8 cellular contexts compared by ENCODE assay signal in genomic region chr1:35568975-35569395, GRCh38. TPM values are rescaled to one million over a fixed set of nuclear protein-coding genes. Genes with fewer than 3 reads are reported as not detected.
A peak's percentile ranks its signal among the peaks of the same experiment; 100 is the strongest.
DNase-seq lines count a peak whose midpoint lies in the region; ATAC-seq and TF ChIP-seq lines count a peak whose summit lies in the region.

No MANE protein-coding gene starts in this region.

- peaks cover 0 to 10% (median 3%) of the 10 kb centered on the region in 5 donors for H3K36me3 Mint-ChIP-seq in naive thymus-derived CD4-positive, alpha-beta T cell

- H3K4me1 Mint-ChIP-seq in naive thymus-derived CD4-positive, alpha-beta T cell: peaks cover 11 to 28% (median 19%) of the 10 kb centered on the region in 7 donors

- in situ Hi-C loops in Caki2 (cut with HindIII; ENCODE audit: low pct_unique_long_range_greater_than_20kb, low sequenced_read_pairs): no loop called here

- TF ChIP-seq EP300 in esophagus muscularis mucosa (IDR thresholded peaks at IDR 0.05): no peak

- H3K27ac ChIP-seq in OCI-LY1 (ENCODE audit: low read depth, low read length, poor library complexity, severe bottlenecking) (no peak overlapping the region), esophagus muscularis mucosa (replicated peaks in 1 of 4) (no peak overlapping the region), thoracic aorta (no peak overlapping the region)
- H3K27ac ChIP-seq in naive thymus-derived CD4-positive, alpha-beta T cell (ENCODE audit: low read depth, low read length): no peak overlapping the region

- TF ChIP-seq POLR2A in esophagus muscularis mucosa (IDR thresholded peaks at IDR 0.05; ENCODE audit: low read depth): no peak

- no peak overlapping the region for H2AFZ ChIP-seq in OCI-LY1 (ENCODE audit: low read length)

- H3K4me3 Mint-ChIP-seq in naive thymus-derived CD4-positive, alpha-beta T cell: no peak overlapping the region

- CTCF ChIA-PET in naive thymus-derived CD4-positive, alpha-beta T cell (lab: Charles Lee): interaction anchor here (0.6 to 5.7 kb wide), 24 partner anchors 9 to 552 kb away, joined by 3 to 97 read pairs (median 4); partner anchors contain the start of genes C1orf216, CLSPN, KIAA0319L and NCDN

- no peaks in the 10 kb centered on the region; the same call in 1 of the 2 replicates for H3K27me3 ChIP-seq in OCI-LY1 (ENCODE audit: insufficient read depth, low read length)
- peaks cover 0 to 47% (median 15%) of the 10 kb centered on the region in 4 donors for H3K27me3 ChIP-seq in esophagus muscularis mucosa
- no peaks in the 10 kb centered on the region for H3K27me3 ChIP-seq in naive thymus-derived CD4-positive, alpha-beta T cell (ENCODE audit: control insufficient read depth in 2 of 2, insufficient read depth in 2 of 2, low read length in 2 of 2)
- H3K27me3 ChIP-seq in thoracic aorta (replicated peaks; ENCODE audit: insufficient read depth): no peaks in the 10 kb centered on the region

- intact Hi-C loops in esophagus muscularis mucosa (cut with DNase I): loop anchor here (2.0 kb wide), 1 partner anchor 158 kb away; no protein-coding TSS in a partner anchor
- intact Hi-C loops in naive thymus-derived CD4-positive, alpha-beta T cell (cut with micrococcal nuclease): loop anchor here (1.0 kb wide), 4 partner anchors 146 to 205 kb away; no protein-coding TSS in a partner anchor

- POLR2A ChIA-PET in naive thymus-derived CD4-positive, alpha-beta T cell (lab: Charles Lee): interaction anchor here (1.0 to 2.0 kb wide), 3 partner anchors 118 to 158 kb away, joined by 3 to 8 read pairs (median 5); no protein-coding TSS in a partner anchor

- H4K20me1 ChIP-seq in OCI-LY1 (ENCODE audit: insufficient read depth, low read length): no peaks in the 10 kb centered on the region

- whole genome bisulfite sequencing in esophagus muscularis mucosa: 17% methylated on average over 4 of the region's 4 CpGs

- DNase-seq in Caki2 (ENCODE audit: low read depth) (peak; percentile 54), HS-5 (ENCODE audit: low read depth) (peak; percentile 44), activated T-cell treated with anti-CD3 and anti-CD28 coated beads for 4 hours (peak; percentile 60), esophagus muscularis mucosa (ENCODE audit: extremely low spot score) (no peak), thoracic aorta (ENCODE audit: low spot score) (no peak)
- DNase-seq in naive thymus-derived CD4-positive, alpha-beta T cell: peak in 7 of 9 donors; percentile 48 to 72 (median 62)

- no peaks in the 10 kb centered on the region for H3K79me2 ChIP-seq in OCI-LY1 (ENCODE audit: insufficient read depth, low read length)

- H3K36me3 ChIP-seq in OCI-LY1 (ENCODE audit: insufficient read depth, low read length) (peaks cover 7% of the 10 kb centered on the region; the same call in 1 of the 2 replicates), esophagus muscularis mucosa (peaks cover 0 to 32% (median 23%) of the 10 kb centered on the region in 4 donors), thoracic aorta (peaks cover 3% of the 10 kb centered on the region)
- H3K36me3 ChIP-seq in naive thymus-derived CD4-positive, alpha-beta T cell (ENCODE audit: control insufficient read depth in 2 of 3, insufficient read depth in 3 of 3, low read length in 3 of 3): peaks cover 0 to 18% (median 0%) of the 10 kb centered on the region in 3 experiments

- no peak overlapping the region for H3K9ac ChIP-seq in OCI-LY1 (ENCODE audit: low read length)

- H3K4me1 ChIP-seq in OCI-LY1 (ENCODE audit: insufficient read depth, low read length, severe bottlenecking) (no peaks in the 10 kb centered on the region), esophagus muscularis mucosa (peaks cover 10 to 16% (median 12%) of the 10 kb centered on the region in 4 donors), thoracic aorta (ENCODE audit: control insufficient read depth in 1 of 2, low read depth in 2 of 2) (peaks cover 3 to 14% of the 10 kb centered on the region in 2 donors)
- H3K4me1 ChIP-seq in naive thymus-derived CD4-positive, alpha-beta T cell (ENCODE audit: control insufficient read depth in 2 of 2, insufficient read depth in 2 of 2, low read length in 2 of 2): no peaks in the 10 kb centered on the region

- H3K4me3 ChIP-seq in OCI-LY1 (ENCODE audit: low read depth, low read length, poor library complexity, severe bottlenecking) (no peak overlapping the region), esophagus muscularis mucosa (no peak overlapping the region), thoracic aorta (no peak overlapping the region)
- no peak overlapping the region for H3K4me3 ChIP-seq in naive thymus-derived CD4-positive, alpha-beta T cell (ENCODE audit: low read length)

- peaks cover 0 to 29% (median 0%) of the 10 kb centered on the region in 5 donors for H3K27me3 Mint-ChIP-seq in naive thymus-derived CD4-positive, alpha-beta T cell

- TF ChIP-seq CTCF in OCI-LY1 (IDR thresholded peaks at IDR 0.05; ENCODE audit: low read length) (peak; percentile 94), esophagus muscularis mucosa (IDR thresholded peaks at IDR 0.05) (peak; percentile 68 to 80 (median 76)), thoracic aorta (IDR thresholded peaks at IDR 0.05) (peak; percentile 71)

- H3K4me2 ChIP-seq in OCI-LY1 (ENCODE audit: low read length): no peak overlapping the region

- ATAC-seq in naive thymus-derived CD4-positive, alpha-beta T cell: peak; percentile 76
- ATAC-seq in thoracic aorta (ENCODE audit: insufficient number of reproducible peaks, low FRiP score, low read depth) (no peak), GM19397 (IDR thresholded peaks at IDR 0.05; ENCODE audit: unreplicated experiment) (no peak)

- no peaks in the 10 kb centered on the region for H3K9me3 Mint-ChIP-seq in naive thymus-derived CD4-positive, alpha-beta T cell

- H3K9me3 ChIP-seq in OCI-LY1 (ENCODE audit: low read length) (no peaks in the 10 kb centered on the region), esophagus muscularis mucosa (no peaks in the 10 kb centered on the region), thoracic aorta (no peaks in the 10 kb centered on the region)
- H3K9me3 ChIP-seq in naive thymus-derived CD4-positive, alpha-beta T cell (ENCODE audit: control insufficient read depth in 2 of 3, low read length in 3 of 3): no peaks in the 10 kb centered on the region

- no peak overlapping the region for H3K27ac Mint-ChIP-seq in naive thymus-derived CD4-positive, alpha-beta T cell

- H3K9me2 ChIP-seq in OCI-LY1 (ENCODE audit: low read depth, low read length): no peaks in the 10 kb centered on the region

- no peaks in the 10 kb centered on the region for H3F3A ChIP-seq in OCI-LY1 (ENCODE audit: insufficient read depth, low read length)

RNA-seq across cellular contexts. Expression of gene TFAP2E, which starts 4.1 kb away (rescaled TPM):
- total RNA-seq in Caki2 (2014; rRNA removed; shearing (Covaris generic); ENCODE audit: low replicate concordance): 0.81 TPM in 1 of 2 replicates, not detected in the other
- total RNA-seq in esophagus muscularis mucosa (under 1 TPM in 3 of 4 donors, not detected in 1; 0.33 to 0.71 (median 0.63) TPM), thoracic aorta (1 to 10 TPM in 1 of 2 donors, not detected in 1; 4.7 TPM)
- total RNA-seq in naive thymus-derived CD4-positive, alpha-beta T cell: 1 to 10 TPM in 4 of 5 experiments, under 1 TPM in 1; 0.77 to 4.2 (median 2.8) TPM
- under 1 TPM; 0.13 to 0.51 TPM for polyA plus RNA-seq in naive thymus-derived CD4-positive, alpha-beta T cell

RNA-seq across cellular contexts. Expression of gene NCDN, which starts 11.4 kb away (rescaled TPM):
- 7.8 and 11.2 TPM in 2 replicates for total RNA-seq in Caki2 (2014; rRNA removed; shearing (Covaris generic); ENCODE audit: low replicate concordance)
- total RNA-seq in esophagus muscularis mucosa: 10 to 100 TPM; 22.4 to 40.4 (median 29.2) TPM
- total RNA-seq in naive thymus-derived CD4-positive, alpha-beta T cell: 10 to 100 TPM; 19.4 to 38.6 (median 26.4) TPM
- polyA plus RNA-seq in naive thymus-derived CD4-positive, alpha-beta T cell: 10 to 100 TPM; 17.1 to 23.9 TPM
- 10 to 100 TPM; 21.0 to 39.0 TPM for total RNA-seq in thoracic aorta

RNA-seq across cellular contexts. Expression of gene KIAA0319L, which starts 11.8 kb away (rescaled TPM):
- 21.5 and 40.7 TPM in 2 replicates for total RNA-seq in Caki2 (2014; rRNA removed; shearing (Covaris generic); ENCODE audit: low replicate concordance)
- total RNA-seq in esophagus muscularis mucosa (10 to 100 TPM; 28.5 to 35.7 (median 32.7) TPM), thoracic aorta (10 to 100 TPM; 62.4 to 62.6 TPM)
- total RNA-seq in naive thymus-derived CD4-positive, alpha-beta T cell: 10 to 100 TPM; 62.0 to 79.7 (median 65.6) TPM
- polyA plus RNA-seq in naive thymus-derived CD4-positive, alpha-beta T cell: 10 to 100 TPM; 22.2 to 36.6 TPM

Comparison
In these comparisons a context has a peak if more than half of its experiments do, and no peak if none do; other contexts are left out.
1. DNase-seq: peak in Caki2 (single experiment), HS-5 (single experiment), activated T-cell treated with anti-CD3 and anti-CD28 coated beads for 4 hours (single experiment) and naive thymus-derived CD4-positive, alpha-beta T cell (7 of 9); none in esophagus muscularis mucosa (single experiment) and thoracic aorta (single experiment).
2. Peak in every context shown above with its lines, with median percentiles within 50 percentile points of each other: CTCF ChIP-seq.